In the genomic region with DNA sequence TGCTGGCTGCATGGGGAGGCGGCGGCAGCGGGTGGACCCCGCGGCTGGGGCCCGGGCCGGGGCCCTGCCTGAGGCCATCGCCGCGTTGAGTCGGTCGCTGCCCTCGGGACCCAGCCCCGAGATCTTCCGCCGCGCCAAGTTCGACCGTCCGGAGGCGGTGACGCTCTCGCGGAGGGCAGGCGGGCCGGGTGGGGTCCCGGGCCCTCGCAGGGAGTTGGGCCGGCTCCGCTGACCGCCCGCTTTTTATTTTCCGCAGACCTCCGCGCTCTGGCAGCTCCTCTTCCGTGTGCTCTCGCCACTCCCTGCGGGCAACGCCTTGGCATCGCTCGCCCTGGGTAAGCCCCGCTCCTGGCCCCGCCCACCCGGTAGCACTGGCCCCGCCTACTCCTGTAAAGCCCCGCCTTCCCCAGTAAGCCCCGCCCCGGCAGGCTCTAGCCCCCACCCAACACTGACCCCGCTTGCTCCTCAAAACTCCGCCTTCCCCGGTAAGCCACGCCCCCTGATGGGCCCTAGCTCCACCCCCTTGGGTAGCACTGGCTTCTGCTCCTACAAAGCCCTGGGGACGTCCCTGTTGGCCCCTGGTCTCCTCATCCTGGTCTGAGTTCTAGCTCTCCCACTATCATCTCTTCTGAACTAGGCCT, we compare ENCODE assay signal across 8 cellular contexts. TPM values are rescaled to one million over a fixed set of nuclear protein-coding genes. Genes with fewer than 3 reads are reported as not detected.
DNase-seq lines count a peak whose midpoint lies in the region; ATAC-seq and TF ChIP-seq lines count a peak whose summit lies in the region.

No MANE protein-coding gene starts in this region.

- intact Hi-C loops in Right ventricle myocardium superior (cut with DNase I) = loop anchor here (2.0 kb wide), 1 partner anchor 121 kb away; no protein-coding TSS in a partner anchor
- intact Hi-C loops in prostate gland (cut with DNase I) = loop anchor here (2.0 to 5.0 kb wide), 3 partner anchors 37 to 121 kb away; no protein-coding TSS in a partner anchor
- intact Hi-C loops in vagina (cut with DNase I) = loop anchor here (10.0 kb wide), 1 partner anchor 277 kb away; no protein-coding TSS in a partner anchor

- DNase-seq in GM12864 (ENCODE audit: low read depth) (peak; percentile 54), SK-MEL-5 (ENCODE audit: low read depth, low spot score) (peak; percentile 86), Right ventricle myocardium superior (peak; percentile 83), prostate gland (ENCODE audit: low spot score) (no peak), vagina (ENCODE audit: extremely low spot score in 2 of 2) (no peak)
- DNase-seq in activated naive CD4-positive, alpha-beta T cell treated with anti-CD3 and anti-CD28 coated beads, Interleukin-2, amount 10 ng/mL, durations not matched to agents 7 days and 5 days = peak; percentile 91

- CTCF ChIA-PET in activated naive CD4-positive, alpha-beta T cell treated with anti-CD3 and anti-CD28 coated beads, Interleukin-2, amount 10 ng/mL, durations not matched to agents 7 days and 5 days (lab: Charles Lee) = interaction anchor here (1.0 to 4.2 kb wide), 4 partner anchors 10 to 121 kb away, joined by 3 to 97 read pairs (median 8); no protein-coding TSS in a partner anchor

- H3K27ac Mint-ChIP-seq in activated naive CD4-positive, alpha-beta T cell treated with anti-CD3 and anti-CD28 coated beads, Interleukin-2, amount 10 ng/mL, durations not matched to agents 7 days and 5 days = peak overlapping the region; percentile 95

- peak overlapping the region; percentile 49; the same call in 1 of the 2 replicates for H3K27ac ChIP-seq in HUES6 (ENCODE audit: low read depth, low read length)
- peak overlapping the region; percentile 87 to 95 for H3K27ac ChIP-seq in prostate gland
- H3K27ac ChIP-seq in vagina = peak overlapping the region; percentile 84

- no peaks in the 10 kb centered on the region for H3K9me3 ChIP-seq in HUES6 (ENCODE audit: control insufficient read depth, insufficient read depth, low read depth, low read length)
- no peaks in the 10 kb centered on the region for H3K9me3 ChIP-seq in prostate gland
- no peaks in the 10 kb centered on the region for H3K9me3 ChIP-seq in vagina

- ATAC-seq in Right ventricle myocardium superior (ENCODE audit: poor library complexity) (peak; percentile 0), HG02938 (IDR thresholded peaks at IDR 0.05; ENCODE audit: unreplicated experiment) (no peak)

- H3K9me3 Mint-ChIP-seq in activated naive CD4-positive, alpha-beta T cell treated with anti-CD3 and anti-CD28 coated beads, Interleukin-2, amount 10 ng/mL, durations not matched to agents 7 days and 5 days = no peaks in the 10 kb centered on the region

- H3K4me1 ChIP-seq in HUES6 (ENCODE audit: control insufficient read depth, insufficient read depth, low read length) (peaks cover 9% of the 10 kb centered on the region; the same call in 1 of the 2 replicates), prostate gland (replicated peaks) (peaks cover 4% of the 10 kb centered on the region), vagina (peaks cover 49% of the 10 kb centered on the region)

- H3K36me3 Mint-ChIP-seq in activated naive CD4-positive, alpha-beta T cell treated with anti-CD3 and anti-CD28 coated beads, Interleukin-2, amount 10 ng/mL, durations not matched to agents 7 days and 5 days = peaks cover 7% of the 10 kb centered on the region

- TF ChIP-seq POLR2A in prostate gland (IDR thresholded peaks at IDR 0.05) = no peak
- TF ChIP-seq POLR2A in vagina (IDR thresholded peaks at IDR 0.05) = no peak

- in situ Hi-C loops in SK-MEL-5 (cut with HindIII; ENCODE audit: low pct_unique_long_range_greater_than_20kb, low sequenced_read_pairs) = no loop called here

- H3K27me3 ChIP-seq in HUES6 (ENCODE audit: control insufficient read depth, insufficient read depth, low read length) (peaks cover 29% of the 10 kb centered on the region), prostate gland (replicated peaks; ENCODE audit: insufficient read depth) (peaks cover 4% of the 10 kb centered on the region), vagina (no peaks in the 10 kb centered on the region)

- 2% methylated on average over 53 of the region's 53 CpGs for WGBS in prostate gland

- no peak for TF ChIP-seq CTCF in GM12864 (IDR thresholded peaks at IDR 0.05; ENCODE audit: low read depth, low read length, missing control alignments)
- no peak for TF ChIP-seq CTCF in prostate gland (IDR thresholded peaks at IDR 0.05)
- TF ChIP-seq CTCF in vagina (IDR thresholded peaks at IDR 0.05) = no peak

- H3K36me3 ChIP-seq in HUES6 (ENCODE audit: control insufficient read depth, insufficient read depth, low read length) (peaks cover 3% of the 10 kb centered on the region; the same call in 1 of the 2 replicates), prostate gland (no peaks in the 10 kb centered on the region), vagina (no peaks in the 10 kb centered on the region)

- H3K4me3 ChIP-seq in GM12864 (ENCODE audit: low read depth, low read length) = peak overlapping the region; percentile 81
- H3K4me3 ChIP-seq in HUES6 (ENCODE audit: low read depth, low read length) = peak overlapping the region; percentile 83
- H3K4me3 ChIP-seq in prostate gland = peak overlapping the region; percentile 60 to 67
- H3K4me3 ChIP-seq in vagina = peak overlapping the region; percentile 57 to 73

- peaks cover 29% of the 10 kb centered on the region for H3K4me1 Mint-ChIP-seq in activated naive CD4-positive, alpha-beta T cell treated with anti-CD3 and anti-CD28 coated beads, Interleukin-2, amount 10 ng/mL, durations not matched to agents 7 days and 5 days

- H3K9ac ChIP-seq in HUES6 (ENCODE audit: low read length) = peak overlapping the region; percentile 75

- H3K4me3 Mint-ChIP-seq in activated naive CD4-positive, alpha-beta T cell treated with anti-CD3 and anti-CD28 coated beads, Interleukin-2, amount 10 ng/mL, durations not matched to agents 7 days and 5 days = peak overlapping the region; percentile 78

- H3K27me3 Mint-ChIP-seq in activated naive CD4-positive, alpha-beta T cell treated with anti-CD3 and anti-CD28 coated beads, Interleukin-2, amount 10 ng/mL, durations not matched to agents 7 days and 5 days = peaks cover 10% of the 10 kb centered on the region

RNA-seq across cellular contexts. Expression of a gene that starts 0.4 kb away (rescaled TPM):
- total RNA-seq in SK-MEL-5 (2014; rRNA removed; shearing (Covaris generic)) = 15.1 and 18.6 TPM in 2 replicates
- 30.3 and 41.5 TPM in 2 replicates for polyA plus RNA-seq in SK-MEL-5 (2015; cell fraction: cytosol; rRNA removed)
- polyA plus RNA-seq in SK-MEL-5 (2015; cell fraction: nucleus; rRNA removed) = 119 and 148 TPM in 2 replicates
- 6.2 TPM for total RNA-seq in Right ventricle myocardium superior
- 1 to 10 TPM; 7.5 to 8.9 TPM for total RNA-seq in prostate gland
- total RNA-seq in vagina = 5.9 TPM

RNA-seq across cellular contexts. Expression of a gene that starts 4.8 kb away (rescaled TPM):
- not detected in 2 replicates for total RNA-seq in SK-MEL-5 (2014; rRNA removed; shearing (Covaris generic))
- polyA plus RNA-seq in SK-MEL-5 (2015; cell fraction: cytosol; rRNA removed) = not detected in 2 replicates
- polyA plus RNA-seq in SK-MEL-5 (2015; cell fraction: nucleus; rRNA removed) = 2.3 TPM in 1 of 2 replicates, not detected in the other
- total RNA-seq in Right ventricle myocardium superior = 71.8 TPM
- 10 to 100 TPM in 1 of 2 donors, 1 to 10 TPM in 1; 4.2 to 22.0 TPM for total RNA-seq in prostate gland
- 7.6 TPM for total RNA-seq in vagina

RNA-seq across cellular contexts. Expression of a gene that starts 16.9 kb away (rescaled TPM):
- 0.80 and 0.87 TPM in 2 replicates for total RNA-seq in SK-MEL-5 (2014; rRNA removed; shearing (Covaris generic))
- polyA plus RNA-seq in SK-MEL-5 (2015; cell fraction: cytosol; rRNA removed) = 5.5 and 6.7 TPM in 2 replicates
- polyA plus RNA-seq in SK-MEL-5 (2015; cell fraction: nucleus; rRNA removed) = 1.2 and 3.5 TPM in 2 replicates
- total RNA-seq in Right ventricle myocardium superior (1,011 TPM), prostate gland (100 to 1,000 TPM in 1 of 2 donors, 10 to 100 TPM in 1; 86.7 to 134 TPM), vagina (126 TPM)

RNA-seq across cellular contexts. Expression of a gene that starts 34.9 kb away (rescaled TPM):
- total RNA-seq in SK-MEL-5 (2014; rRNA removed; shearing (Covaris generic)) = 16.3 and 17.8 TPM in 2 replicates
- 18.0 and 26.8 TPM in 2 replicates for polyA plus RNA-seq in SK-MEL-5 (2015; cell fraction: cytosol; rRNA removed)
- polyA plus RNA-seq in SK-MEL-5 (2015; cell fraction: nucleus; rRNA removed) = 5.5 and 7.0 TPM in 2 replicates
- 3.1 TPM for total RNA-seq in Right ventricle myocardium superior
- 10 to 100 TPM; 11.1 to 15.7 TPM for total RNA-seq in prostate gland
- total RNA-seq in vagina = 9.3 TPM

Comparison
In these comparisons a context has a peak if more than half of its experiments do, and no peak if none do; other contexts are left out.
1. DNase-seq: peak in GM12864 (single experiment), SK-MEL-5 (single experiment), activated naive CD4-positive, alpha-beta T cell treated with anti-CD3 and anti-CD28 coated beads, Interleukin-2, amount 10 ng/mL, durations not matched to agents 7 days and 5 days (single experiment) and Right ventricle myocardium superior (single experiment); none in prostate gland (single experiment) and vagina (0 of 2).
2. RNA of a gene that starts 16.9 kb away (total RNA-seq): 1,011 TPM in Right ventricle myocardium superior (single experiment), 86.7 to 134 TPM in prostate gland and 126 TPM in vagina (single experiment); 0.80 to 0.87 TPM in SK-MEL-5; every median in the first group is over 10 times any median in the second.
3. Peak in every context shown above with its lines, with median percentiles within 50 percentile points of each other: H3K4me3 ChIP-seq and H3K27ac ChIP-seq.